In genomic region chr22:48579915-48580279, GRCh38 we compare ENCODE assay signal across 21 cellular contexts.
"Had no signal": no experiment of that assay in that cellular context is flagged by ENCODE, and none has a peak within 500 bp of the region (broad histone marks: within the 10 kb centered on the region; RNA-seq: fewer than 3 reads in every experiment).

No MANE protein-coding gene starts in this region.

- H3K27ac Mint-ChIP-seq: activated B cell treated with CpG ODN at 0.5 μM for 24 hours; activated CD4-positive, alpha-beta memory T cell treated with anti-CD3 and anti-CD28 coated beads for 36 hours; activated naive CD4-positive, alpha-beta T cell treated with anti-CD3 and anti-CD28 coated beads, Interleukin-2, amount 50 U/mL, for 72 hours; activated T-helper 1 cell treated with anti-CD3 and anti-CD28 coated beads, Interleukin-12 subunit alpha, Interleukin-12 subunit beta, Interleukin-2, Interleukin-4 antibody, amounts not matched to agents 30 ng/mL and 10 ng/mL and 1 ng/mL, durations not matched to agents 14 hours and 24 hours and 36 hours; endodermal cell; memory B cell; naive B cell; stimulated activated effector memory CD8-positive, alpha-beta T cell treated with anti-CD3 and anti-CD28 coated beads, Interleukin-12 subunit alpha, Interleukin-12 subunit beta, amount 100 ng/mL, for 72 hours had no signal

- H3K4me1 Mint-ChIP-seq: activated B cell treated with CpG ODN at 0.5 μM for 24 hours; memory B cell; stimulated activated effector memory CD8-positive, alpha-beta T cell treated with anti-CD3 and anti-CD28 coated beads, Interleukin-12 subunit alpha, Interleukin-12 subunit beta, amount 100 ng/mL, for 72 hours had no signal

- H3K9me3 ChIP-seq: adrenal gland, left ventricle myocardium inferior, mucosa of descending colon, ovary, stomach had no signal

- H3K36me3 ChIP-seq: adrenal gland, cardiac muscle cell, left ventricle myocardium inferior, ovary, stomach had no signal

- H3K4me3 Mint-ChIP-seq: activated B cell treated with CpG ODN at 0.5 μM for 24 hours; activated CD4-positive, alpha-beta memory T cell treated with anti-CD3 and anti-CD28 coated beads for 36 hours; activated T-helper 1 cell treated with anti-CD3 and anti-CD28 coated beads, Interleukin-12 subunit alpha, Interleukin-12 subunit beta, Interleukin-2, Interleukin-4 antibody, amounts not matched to agents 30 ng/mL and 10 ng/mL and 1 ng/mL, durations not matched to agents 14 hours and 24 hours and 36 hours; endodermal cell; memory B cell; naive B cell; stimulated activated effector memory CD8-positive, alpha-beta T cell treated with anti-CD3 and anti-CD28 coated beads, Interleukin-12 subunit alpha, Interleukin-12 subunit beta, amount 100 ng/mL, for 72 hours had no signal

- ATAC-seq: stimulated activated effector memory CD8-positive, alpha-beta T cell treated with anti-CD3 and anti-CD28 coated beads, Interleukin-12 subunit alpha, Interleukin-12 subunit beta, amount 100 ng/mL, for 72 hours had no signal

- H3K27ac ChIP-seq: adrenal gland, cardiac muscle cell, epithelial cell of prostate, left ventricle myocardium inferior, ovary, stomach had no signal

- H3K4me1 ChIP-seq: adrenal gland had no signal

- DNase-seq: activated B cell treated with CpG ODN at 0.5 μM for 24 hours; activated CD4-positive, alpha-beta memory T cell treated with anti-CD3 and anti-CD28 coated beads for 36 hours; activated CD4-positive, alpha-beta T cell treated with anti-CD3 and anti-CD28 coated beads for 4 hours; activated gamma-delta T cell treated with Interleukin-2 at 50 U/mL for 16 hours; activated T-cell treated with anti-CD3 and anti-CD28 coated beads for 4 hours; adrenal gland; endodermal cell; hippocampal formation; islet precursor cell; left ventricle myocardium inferior; naive B cell; ovary; stimulated activated CD4-positive, alpha-beta T cell treated with anti-CD3 and anti-CD28 coated beads, Interleukin-4, amount 100 ng/mL, for 24 hours; stomach had no signal

- H3K27me3 ChIP-seq: ovary had no signal

- H3K36me3 Mint-ChIP-seq: activated CD4-positive, alpha-beta memory T cell treated with anti-CD3 and anti-CD28 coated beads for 36 hours; memory B cell; stimulated activated effector memory CD8-positive, alpha-beta T cell treated with anti-CD3 and anti-CD28 coated beads, Interleukin-12 subunit alpha, Interleukin-12 subunit beta, amount 100 ng/mL, for 72 hours had no signal

- H3K9me3 Mint-ChIP-seq: activated B cell treated with CpG ODN at 0.5 μM for 24 hours; activated CD4-positive, alpha-beta memory T cell treated with anti-CD3 and anti-CD28 coated beads for 36 hours; activated naive CD4-positive, alpha-beta T cell treated with anti-CD3 and anti-CD28 coated beads, Interleukin-2, amount 50 U/mL, for 72 hours; activated T-helper 1 cell treated with anti-CD3 and anti-CD28 coated beads, Interleukin-12 subunit alpha, Interleukin-12 subunit beta, Interleukin-2, Interleukin-4 antibody, amounts not matched to agents 30 ng/mL and 10 ng/mL and 1 ng/mL, durations not matched to agents 14 hours and 24 hours and 36 hours; endodermal cell; memory B cell; stimulated activated effector memory CD8-positive, alpha-beta T cell treated with anti-CD3 and anti-CD28 coated beads, Interleukin-12 subunit alpha, Interleukin-12 subunit beta, amount 100 ng/mL, for 72 hours had no signal

- H3K4me3 ChIP-seq: adrenal gland, cardiac muscle cell, left ventricle myocardium inferior, mucosa of descending colon, ovary, stomach had no signal
